ENCODE assay signal across 1 cellular context in the genomic region with DNA sequence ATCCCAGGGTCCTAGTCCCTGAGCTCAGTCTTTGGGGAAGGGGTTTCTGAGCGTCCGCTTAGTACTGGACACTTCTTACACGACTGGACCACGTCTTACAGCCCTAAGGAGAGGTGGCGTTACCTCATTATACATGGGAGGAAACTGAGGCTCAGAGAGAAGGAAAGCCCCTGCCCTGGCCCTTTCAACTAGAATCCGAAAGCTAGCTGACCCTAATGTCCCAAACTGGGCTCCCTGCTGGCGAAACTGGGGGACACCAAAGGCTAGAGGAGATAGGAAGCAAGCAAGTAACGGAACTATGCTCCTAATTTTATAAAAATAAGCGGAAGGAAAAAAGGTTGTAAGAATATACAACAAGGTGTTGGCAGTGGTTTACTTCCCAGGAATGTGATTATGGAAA.
A peak's percentile ranks its signal among the peaks of the same experiment; 100 is the strongest.
TF ChIP-seq lines count a peak whose summit lies in the region.

No MANE protein-coding gene starts in this region.

TF ChIP-seq in HepG2, 621 proteins besides CTCF, POLR2A, EP300 and RAD21:
- TF ChIP-seq ZNF781 (CRISPR knock-in tag; IDR thresholded peaks at IDR 0.05; ENCODE audit: borderline replicate concordance, not compliant biosample characterization), result no peak
- TF ChIP-seq KLF9 (CRISPR knock-in tag; IDR thresholded peaks at IDR 0.05; ENCODE audit: low read depth), result no peak
- no peak for TF ChIP-seq ZNF619 (CRISPR knock-in tag; IDR thresholded peaks at IDR 0.05)
- TF ChIP-seq EZH2 (conservative IDR thresholded peaks at IDR 0.05; ENCODE audit: low read depth, low read length), result 0 out of 2 replicates have a peak, but pooled peaks have one; percentile 25
- TF ChIP-seq, protein P1, sequence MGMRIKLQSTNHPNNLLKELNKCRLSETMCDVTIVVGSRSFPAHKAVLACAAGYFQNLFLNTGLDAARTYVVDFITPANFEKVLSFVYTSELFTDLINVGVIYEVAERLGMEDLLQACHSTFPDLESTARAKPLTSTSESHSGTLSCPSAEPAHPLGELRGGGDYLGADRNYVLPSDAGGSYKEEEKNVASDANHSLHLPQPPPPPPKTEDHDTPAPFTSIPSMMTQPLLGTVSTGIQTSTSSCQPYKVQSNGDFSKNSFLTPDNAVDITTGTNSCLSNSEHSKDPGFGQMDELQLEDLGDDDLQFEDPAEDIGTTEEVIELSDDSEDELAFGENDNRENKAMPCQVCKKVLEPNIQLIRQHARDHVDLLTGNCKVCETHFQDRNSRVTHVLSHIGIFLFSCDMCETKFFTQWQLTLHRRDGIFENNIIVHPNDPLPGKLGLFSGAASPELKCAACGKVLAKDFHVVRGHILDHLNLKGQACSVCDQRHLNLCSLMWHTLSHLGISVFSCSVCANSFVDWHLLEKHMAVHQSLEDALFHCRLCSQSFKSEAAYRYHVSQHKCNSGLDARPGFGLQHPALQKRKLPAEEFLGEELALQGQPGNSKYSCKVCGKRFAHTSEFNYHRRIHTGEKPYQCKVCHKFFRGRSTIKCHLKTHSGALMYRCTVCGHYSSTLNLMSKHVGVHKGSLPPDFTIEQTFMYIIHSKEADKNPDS (CRISPR knock-in tag; IDR thresholded peaks at IDR 0.05), result no peak
- TF ChIP-seq, protein P2, sequence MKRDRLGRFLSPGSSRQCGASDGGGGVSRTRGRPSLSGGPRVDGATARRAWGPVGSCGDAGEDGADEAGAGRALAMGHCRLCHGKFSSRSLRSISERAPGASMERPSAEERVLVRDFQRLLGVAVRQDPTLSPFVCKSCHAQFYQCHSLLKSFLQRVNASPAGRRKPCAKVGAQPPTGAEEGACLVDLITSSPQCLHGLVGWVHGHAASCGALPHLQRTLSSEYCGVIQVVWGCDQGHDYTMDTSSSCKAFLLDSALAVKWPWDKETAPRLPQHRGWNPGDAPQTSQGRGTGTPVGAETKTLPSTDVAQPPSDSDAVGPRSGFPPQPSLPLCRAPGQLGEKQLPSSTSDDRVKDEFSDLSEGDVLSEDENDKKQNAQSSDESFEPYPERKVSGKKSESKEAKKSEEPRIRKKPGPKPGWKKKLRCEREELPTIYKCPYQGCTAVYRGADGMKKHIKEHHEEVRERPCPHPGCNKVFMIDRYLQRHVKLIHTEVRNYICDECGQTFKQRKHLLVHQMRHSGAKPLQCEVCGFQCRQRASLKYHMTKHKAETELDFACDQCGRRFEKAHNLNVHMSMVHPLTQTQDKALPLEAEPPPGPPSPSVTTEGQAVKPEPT (CRISPR knock-in tag; IDR thresholded peaks at IDR 0.05; ENCODE audit: low read depth), result no peak
